In the genomic region with DNA sequence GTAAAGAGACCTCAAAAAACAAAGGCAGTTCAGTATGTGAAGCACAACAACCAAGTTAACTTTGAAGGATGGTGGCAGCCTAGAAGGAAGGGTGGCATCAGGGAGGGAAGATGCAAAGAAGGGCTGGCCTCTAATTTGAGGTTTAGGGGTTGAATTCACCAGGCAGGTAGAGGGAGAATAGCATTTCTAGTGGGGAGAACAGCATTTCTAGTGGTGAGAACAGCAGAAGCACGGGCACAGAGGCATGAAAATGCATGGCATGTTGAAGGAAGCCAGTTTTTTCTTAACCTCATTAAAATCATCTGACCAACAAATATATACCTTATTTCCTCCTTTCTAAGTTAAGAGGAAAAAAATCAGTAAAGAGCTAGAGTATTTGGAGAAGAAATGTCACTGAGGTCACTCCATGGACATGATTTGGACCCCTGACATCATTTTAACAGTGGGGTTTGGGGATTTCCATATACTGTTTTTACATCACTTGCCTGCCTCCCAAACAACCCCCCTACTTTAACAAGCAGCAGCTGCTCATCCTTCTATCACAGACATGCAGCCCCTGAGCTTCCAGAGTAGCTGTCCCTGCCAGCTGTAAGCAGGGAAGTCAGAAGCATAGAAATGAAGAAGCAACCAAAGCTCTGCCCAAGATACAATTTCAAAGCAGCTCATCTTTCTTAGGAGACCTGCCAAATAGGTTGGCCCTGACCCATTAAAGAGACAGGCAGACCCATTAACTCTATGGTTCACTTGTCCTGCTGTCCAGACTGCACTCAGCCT, we compare ENCODE assay signal across 10 cellular contexts.
DNase-seq lines count a peak whose midpoint lies in the region; ATAC-seq and FAIRE-seq lines count a peak whose summit lies in the region.
"Had no signal": no experiment of that assay in that cellular context is flagged by ENCODE, and none has a peak within 500 bp of the region (broad histone marks: within the 10 kb centered on the region; RNA-seq: fewer than 3 reads in every experiment).

No MANE protein-coding gene starts in this region.

- no peaks in the 10 kb centered on the region for H3K9me3 ChIP-seq in muscle layer of duodenum (ENCODE audit: control insufficient read depth in 1 of 2, low read length in 2 of 2)

- no peak overlapping the region for H3K4me3 ChIP-seq in muscle layer of duodenum (ENCODE audit: low read depth in 1 of 2, low read length in 2 of 2)
- H3K4me3 ChIP-seq: dorsolateral prefrontal cortex had no signal

- no peaks in the 10 kb centered on the region for H3K27me3 ChIP-seq in muscle layer of duodenum (ENCODE audit: low read depth, low read length)
- H3K27me3 ChIP-seq: dorsolateral prefrontal cortex had no signal

- ATAC-seq in GM21381 (IDR thresholded peaks at IDR 0.05; ENCODE audit: unreplicated experiment) (no peak), GM19397 (IDR thresholded peaks at IDR 0.05; ENCODE audit: unreplicated experiment) (no peak), GM21717 (IDR thresholded peaks at IDR 0.05; ENCODE audit: unreplicated experiment) (no peak)

- peaks cover 0 to 12% of the 10 kb centered on the region in 2 donors for H3K4me1 ChIP-seq in muscle layer of duodenum (ENCODE audit: control insufficient read depth in 1 of 2, insufficient read depth in 2 of 2, low read length in 2 of 2)

- no peaks in the 10 kb centered on the region for H3K36me3 ChIP-seq in muscle layer of duodenum (ENCODE audit: control insufficient read depth in 1 of 2, insufficient read depth in 2 of 2, low read length in 2 of 2)

- FAIRE-seq in GM18507 (lab: Jason Lieb, UNC), result peak; percentile 15

- H3K27ac ChIP-seq in muscle layer of duodenum (ENCODE audit: low read length), result peak overlapping the region; percentile 81
- H3K27ac ChIP-seq: dorsolateral prefrontal cortex had no signal

- DNase-seq in AG08395 (ENCODE audit: low spot score), result peak; percentile 38
- no peak for DNase-seq in GM18507 (ENCODE audit: extremely low spot score, insufficient read length, low read depth)
- DNase-seq in cerebellar cortex (ENCODE audit: low spot score), result peak; percentile 13
- DNase-seq in NCI-H2227 treated with DMSO at 0.1 percent for 48 hours (lab: John Stamatoyannopoulos, UW), result no peak
- DNase-seq: dorsolateral prefrontal cortex, T1000 had no signal

Comparison
In these comparisons a context has a peak if more than half of its experiments do, and no peak if none do; other contexts are left out.
1. DNase-seq: peak in AG08395 (single experiment) and cerebellar cortex (single experiment); none in GM18507 (single experiment) and NCI-H2227 treated with DMSO at 0.1 percent for 48 hours (single experiment).